9 cellular contexts compared by ENCODE assay signal in genomic region chr1:245874942-245875580, GRCh38.
A peak's percentile ranks its signal among the peaks of the same experiment; 100 is the strongest.
DNase-seq lines count a peak whose midpoint lies in the region; ATAC-seq and TF ChIP-seq lines count a peak whose summit lies in the region.
"Had no signal": no experiment of that assay in that cellular context is flagged by ENCODE, and none has a peak within 500 bp of the region (broad histone marks: within the 10 kb centered on the region; RNA-seq: fewer than 3 reads in every experiment).

No MANE protein-coding gene starts in this region.

- in situ Hi-C loops in ACHN (cut with HindIII; ENCODE audit: low pct_ligation_motif_present, low pct_unique_long_range_greater_than_20kb, low sequenced_read_pairs) = no loop called here

- no peak overlapping the region for H3K4me3 ChIP-seq in fibroblast of pulmonary artery (replicated peaks; ENCODE audit: low read depth, low read length)

- no peak for TF ChIP-seq CTCF in fibroblast of pulmonary artery (IDR thresholded peaks at IDR 0.05; ENCODE audit: low read length, missing control alignments)

- no peak for ATAC-seq in GM21528 (IDR thresholded peaks at IDR 0.05; ENCODE audit: low FRiP score, unreplicated experiment)
- ATAC-seq: Panc1 had no signal

- peak; percentile 93 for DNase-seq in GM04503 (ENCODE audit: low read depth)
- peak; percentile 100 for DNase-seq in fibroblast of pulmonary artery (ENCODE audit: low read depth)
- peak; percentile 14 for DNase-seq in putamen (ENCODE audit: low spot score)
- DNase-seq in activated T-cell treated with anti-CD3 and anti-CD28 coated beads, Interleukin-2, amount 50 U/mL, for 1 hour = no peak
- no peak for DNase-seq in NOMO-1 treated with dmso at 0.1 percent for 144 hours (lab: John Stamatoyannopoulos, UW; ENCODE audit: unreplicated experiment)
- no peak for DNase-seq in ACHN

TF ChIP-seq in PFSK-1, 5 proteins besides CTCF, POLR2A, EP300 and RAD21:
- TF ChIP-seq SIN3A (IDR thresholded peaks at IDR 0.05; ENCODE audit: borderline replicate concordance, insufficient read depth, low read length) = peak; percentile 85; the same call in 1 of the 2 replicates
- peak; percentile 20 for TF ChIP-seq FOXP2 (optimal IDR thresholded peaks at IDR 0.05; ENCODE audit: borderline replicate concordance, extremely low read depth, extremely low read length, insufficient read depth)
- TF ChIP-seq REST (IDR thresholded peaks at IDR 0.05; ENCODE audit: insufficient read depth in 1 of 2, low read depth in 2 of 2, low read length in 2 of 2) = peak in 1 of 2 experiments; percentile 45; a peak in 1 of 4 replicates
- TF ChIP-seq POLR2AphosphoS5 (IDR thresholded peaks at IDR 0.05; ENCODE audit: low read depth, low read length) = peak; percentile 56; the same call in 1 of the 2 replicates
- no peak for TF ChIP-seq TAF1 (IDR thresholded peaks at IDR 0.05; ENCODE audit: borderline replicate concordance, insufficient read depth, low read length)

Comparison
In these comparisons a context has a peak if more than half of its experiments do, and no peak if none do; other contexts are left out.
1. DNase-seq: peak in GM04503 (single experiment), fibroblast of pulmonary artery (single experiment) and putamen (single experiment); none in activated T-cell treated with anti-CD3 and anti-CD28 coated beads, Interleukin-2, amount 50 U/mL, for 1 hour (single experiment), NOMO-1 treated with dmso at 0.1 percent for 144 hours (single experiment) and ACHN (single experiment).